In genomic region chr2:70906022-70906421, GRCh38 we compare ENCODE assay signal across 1 cellular context.
A peak's percentile ranks its signal among the peaks of the same experiment; 100 is the strongest.
TF ChIP-seq lines count a peak whose summit lies in the region.

No MANE protein-coding gene starts in this region.

TF ChIP-seq in endothelial cell of umbilical vein, 7 proteins besides CTCF, POLR2A, EP300 and RAD21:
- TF ChIP-seq EZH2 (IDR thresholded peaks at IDR 0.05; ENCODE audit: borderline replicate concordance, low read depth, low read length, severe bottlenecking): peak; percentile 17
- no peak for TF ChIP-seq MYC (IDR thresholded peaks at IDR 0.05; ENCODE audit: low read depth, low read length)
- TF ChIP-seq JUN (IDR thresholded peaks at IDR 0.05; ENCODE audit: borderline replicate concordance, insufficient read depth, insufficient read length, low read depth): no peak
